ENCODE assay signal across 11 cellular contexts in the genomic region with DNA sequence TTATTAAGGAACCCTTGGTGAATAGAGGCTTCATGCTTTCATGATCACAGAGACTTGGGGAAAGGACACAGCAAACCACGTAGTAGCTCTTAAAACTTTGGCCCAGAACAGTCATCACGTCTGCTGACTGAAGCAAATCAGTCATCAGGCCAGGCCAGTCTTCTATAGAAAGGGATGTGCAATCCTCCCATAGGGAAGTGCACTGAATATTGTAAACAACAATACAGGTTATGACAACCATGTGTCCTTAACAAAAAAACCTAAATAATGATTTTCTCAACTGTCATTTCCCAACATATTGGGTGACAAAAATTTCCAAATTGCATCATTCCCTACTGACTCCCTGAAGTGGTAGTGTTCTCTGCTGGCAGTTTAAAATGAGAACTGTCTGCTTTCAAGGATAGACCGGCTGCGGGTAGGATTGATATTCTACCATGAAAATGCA.
A peak's percentile ranks its signal among the peaks of the same experiment; 100 is the strongest.
DNase-seq lines count a peak whose midpoint lies in the region; ATAC-seq and TF ChIP-seq lines count a peak whose summit lies in the region.
"Had no signal": no experiment of that assay in that cellular context is flagged by ENCODE, and none has a peak within 500 bp of the region (broad histone marks: within the 10 kb centered on the region; RNA-seq: fewer than 3 reads in every experiment).

No MANE protein-coding gene starts in this region.

- no peaks in the 10 kb centered on the region for H3K9me3 Mint-ChIP-seq in neural crest cell

- H3K27me3 Mint-ChIP-seq in neural crest cell (ENCODE audit: low read depth): no peaks in the 10 kb centered on the region

- ATAC-seq in GM18858 (IDR thresholded peaks at IDR 0.05; ENCODE audit: unreplicated experiment) (peak; percentile 35), HG03103 (IDR thresholded peaks at IDR 0.05; ENCODE audit: low read depth, unreplicated experiment) (peak; percentile 34), HG03045 (IDR thresholded peaks at IDR 0.05; ENCODE audit: unreplicated experiment) (no peak), HG02623 (IDR thresholded peaks at IDR 0.05; ENCODE audit: unreplicated experiment) (no peak), GM19467 (IDR thresholded peaks at IDR 0.05; ENCODE audit: unreplicated experiment) (no peak)

- TF ChIP-seq CTCF in neural crest cell (conservative IDR thresholded peaks at IDR 0.05): no peak

- H3K4me3 Mint-ChIP-seq in neural crest cell: no peak overlapping the region

- H3K27ac Mint-ChIP-seq in neural crest cell (ENCODE audit: unreplicated experiment): peak overlapping the region; percentile 45

- H3K36me3 Mint-ChIP-seq in neural crest cell (ENCODE audit: low read depth): no peaks in the 10 kb centered on the region

- DNase-seq in amniotic epithelial cell (ENCODE audit: low read depth) (peak; percentile 63), neural crest cell (ENCODE audit: low read depth, low spot score) (no peak)
- no peak for DNase-seq in effector CD4-positive, alpha-beta T cell
- DNase-seq: DMS79 treated with DMSO at 0.1 percent for 48 hours, NCI-H2081, T1000 had no signal

- peaks cover 33% of the 10 kb centered on the region for H3K4me1 Mint-ChIP-seq in neural crest cell

Comparison
In these comparisons a context has a peak if more than half of its experiments do, and no peak if none do; other contexts are left out.
1. ATAC-seq: peak in GM18858 (single experiment) and HG03103 (single experiment); none in HG03045 (single experiment), HG02623 (single experiment) and GM19467 (single experiment).